In genomic region chr11:14454861-14455632, GRCh38 we compare ENCODE assay signal across 8 cellular contexts. TPM values are rescaled to one million over a fixed set of nuclear protein-coding genes. Genes with fewer than 3 reads are reported as not detected.
DNase-seq lines count a peak whose midpoint lies in the region; ATAC-seq lines count a peak whose summit lies in the region.

No MANE protein-coding gene starts in this region.

- H3K4me1 Mint-ChIP-seq in central memory CD8-positive, alpha-beta T cell = peaks cover 6% of the 10 kb centered on the region
- no peaks in the 10 kb centered on the region for H3K4me1 Mint-ChIP-seq in activated T-helper 2 cell treated with anti-CD3 and anti-CD28 coated beads, Interferon-gamma antibody, Interleukin-2, Interleukin-4, amounts not matched to agents 10 μg/mL and 5 μg/mL and 100 μg/mL, durations not matched to agents 14 hours and 24 hours and 36 hours (ENCODE audit: low read depth)

- H3K4me3 Mint-ChIP-seq in central memory CD8-positive, alpha-beta T cell = no peak overlapping the region
- no peak overlapping the region for H3K4me3 Mint-ChIP-seq in activated T-helper 2 cell treated with anti-CD3 and anti-CD28 coated beads, Interferon-gamma antibody, Interleukin-2, Interleukin-4, amounts not matched to agents 10 μg/mL and 5 μg/mL and 100 μg/mL, durations not matched to agents 14 hours and 24 hours and 36 hours (ENCODE audit: low read depth)

- peaks cover 33% of the 10 kb centered on the region for H3K36me3 Mint-ChIP-seq in central memory CD8-positive, alpha-beta T cell (ENCODE audit: insufficient read depth)
- H3K36me3 Mint-ChIP-seq in activated T-helper 2 cell treated with anti-CD3 and anti-CD28 coated beads, Interferon-gamma antibody, Interleukin-2, Interleukin-4, amounts not matched to agents 10 μg/mL and 5 μg/mL and 100 μg/mL, durations not matched to agents 14 hours and 24 hours and 36 hours (ENCODE audit: low read depth) = peaks cover 66% of the 10 kb centered on the region

- no peak overlapping the region for H3K27ac Mint-ChIP-seq in central memory CD8-positive, alpha-beta T cell (ENCODE audit: low read depth)
- no peak overlapping the region for H3K27ac Mint-ChIP-seq in activated T-helper 2 cell treated with anti-CD3 and anti-CD28 coated beads, Interferon-gamma antibody, Interleukin-2, Interleukin-4, amounts not matched to agents 10 μg/mL and 5 μg/mL and 100 μg/mL, durations not matched to agents 14 hours and 24 hours and 36 hours

- peak; percentile 17 for DNase-seq in NCI-H82 (lab: John Stamatoyannopoulos, UW)
- DNase-seq in NCI-H82 treated with DMSO at 0.1 percent for 48 hours (lab: John Stamatoyannopoulos, UW; ENCODE audit: unreplicated experiment) = no peak
- peak; percentile 47 for DNase-seq in NCI-H1105 treated with DMSO at 0.1 percent for 48 hours (lab: John Stamatoyannopoulos, UW)
- no peak for DNase-seq in central memory CD8-positive, alpha-beta T cell (ENCODE audit: low spot score in 2 of 2)
- no peak for DNase-seq in left lobe of liver (ENCODE audit: low spot score)
- no peak for DNase-seq in stimulated activated CD4-positive, alpha-beta T cell treated with anti-CD3 and anti-CD28 coated beads, Interleukin-15, amount 100 ng/mL, for 24 hours
- DNase-seq in activated T-helper 2 cell treated with anti-CD3 and anti-CD28 coated beads, Interferon-gamma antibody, Interleukin-2, Interleukin-4, amounts not matched to agents 10 μg/mL and 5 μg/mL and 100 μg/mL, durations not matched to agents 14 hours and 24 hours and 36 hours (ENCODE audit: low spot score) = no peak

- no peaks in the 10 kb centered on the region for H3K27me3 Mint-ChIP-seq in central memory CD8-positive, alpha-beta T cell
- no peaks in the 10 kb centered on the region for H3K27me3 Mint-ChIP-seq in activated T-helper 2 cell treated with anti-CD3 and anti-CD28 coated beads, Interferon-gamma antibody, Interleukin-2, Interleukin-4, amounts not matched to agents 10 μg/mL and 5 μg/mL and 100 μg/mL, durations not matched to agents 14 hours and 24 hours and 36 hours (ENCODE audit: low read depth)

- intact Hi-C loops in activated T-helper 2 cell treated with anti-CD3 and anti-CD28 coated beads, Interferon-gamma antibody, Interleukin-2, Interleukin-4, amounts not matched to agents 10 μg/mL and 5 μg/mL and 100 μg/mL, durations not matched to agents 14 hours and 24 hours and 36 hours (cut with micrococcal nuclease) = loop anchor here (2.0 kb wide), 1 partner anchor 154 kb away; no protein-coding TSS in a partner anchor

- no peaks in the 10 kb centered on the region for H3K9me3 Mint-ChIP-seq in central memory CD8-positive, alpha-beta T cell
- H3K9me3 Mint-ChIP-seq in activated T-helper 2 cell treated with anti-CD3 and anti-CD28 coated beads, Interferon-gamma antibody, Interleukin-2, Interleukin-4, amounts not matched to agents 10 μg/mL and 5 μg/mL and 100 μg/mL, durations not matched to agents 14 hours and 24 hours and 36 hours = no peaks in the 10 kb centered on the region

- ATAC-seq in central memory CD8-positive, alpha-beta T cell (replicated peaks; ENCODE audit: extremely low read depth, poor library complexity, severe bottlenecking) = peak; percentile 24
- ATAC-seq in left lobe of liver = peak; percentile 72
- no peak for ATAC-seq in GM19452 (IDR thresholded peaks at IDR 0.05; ENCODE audit: unreplicated experiment)

RNA-seq across cellular contexts. Expression of gene COPB1, which starts 44.6 kb away (rescaled TPM):
- total RNA-seq in left lobe of liver = 40.8 TPM
- 103 and 105 TPM in 2 replicates for total RNA-seq in activated T-helper 2 cell treated with anti-CD3 and anti-CD28 coated beads, Interferon-gamma antibody, Interleukin-2, Interleukin-4, amounts not matched to agents 10 μg/mL and 5 μg/mL and 100 μg/mL, durations not matched to agents 14 hours and 24 hours and 36 hours

Comparison
In these comparisons a context has a peak if more than half of its experiments do, and no peak if none do; other contexts are left out.
1. DNase-seq: peak in NCI-H82 (single experiment) and NCI-H1105 treated with DMSO at 0.1 percent for 48 hours (single experiment); none in NCI-H82 treated with DMSO at 0.1 percent for 48 hours (single experiment), central memory CD8-positive, alpha-beta T cell (0 of 2), left lobe of liver (single experiment), stimulated activated CD4-positive, alpha-beta T cell treated with anti-CD3 and anti-CD28 coated beads, Interleukin-15, amount 100 ng/mL, for 24 hours (single experiment) and activated T-helper 2 cell treated with anti-CD3 and anti-CD28 coated beads, Interferon-gamma antibody, Interleukin-2, Interleukin-4, amounts not matched to agents 10 μg/mL and 5 μg/mL and 100 μg/mL, durations not matched to agents 14 hours and 24 hours and 36 hours (single experiment).